In the genomic region with DNA sequence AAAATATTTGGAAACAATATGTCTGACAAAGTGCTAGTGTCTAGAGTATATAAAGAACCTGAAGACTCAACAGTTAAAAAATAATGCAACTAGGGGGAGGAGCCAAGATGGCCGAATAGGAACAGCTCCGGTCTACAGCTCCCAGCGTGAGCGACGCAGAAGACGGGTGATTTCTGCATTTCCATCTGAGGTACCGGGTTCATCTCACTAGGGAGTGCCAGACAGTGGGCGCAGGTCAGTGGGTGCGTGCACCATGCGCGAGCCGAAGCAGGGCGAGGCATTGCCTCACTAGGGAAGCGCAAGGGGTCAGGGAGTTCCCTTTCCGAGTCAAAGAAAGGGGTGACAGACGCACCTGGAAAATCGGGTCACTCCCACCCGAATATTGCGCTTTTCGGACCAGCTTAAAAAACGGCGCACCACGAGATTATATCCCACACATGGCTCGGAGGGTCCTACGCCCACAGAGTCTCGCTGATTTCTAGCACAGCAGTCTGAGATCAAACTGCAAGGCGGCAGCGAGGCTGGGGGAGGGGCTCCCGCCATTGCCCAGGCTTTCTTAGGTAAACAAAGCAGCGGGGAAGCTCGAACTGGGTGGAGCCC, we compare ENCODE assay signal across 14 cellular contexts. TPM values are rescaled to one million over a fixed set of nuclear protein-coding genes. Genes with fewer than 3 reads are reported as not detected.
"Had no signal": no experiment of that assay in that cellular context is flagged by ENCODE, and none has a peak within 500 bp of the region (broad histone marks: within the 10 kb centered on the region; RNA-seq: fewer than 3 reads in every experiment).

No MANE protein-coding gene starts in this region.

RNA-seq across cellular contexts. Expression of a gene that starts 35.1 kb away (rescaled TPM):
- total RNA-seq: activated CD4-positive, alpha-beta memory T cell treated with anti-CD3 and anti-CD28 coated beads, Interleukin-2, amount 10 ng/mL, durations not matched to agents 7 days and 5 days; activated naive CD8-positive, alpha-beta T cell treated with anti-CD3 and anti-CD28 coated beads for 36 hours; activated T-cell treated with anti-CD3 and anti-CD28 coated beads, Interleukin-2, amount 50 U/mL, for 72 hours; dermis microvascular lymphatic vessel endothelial cell; mononuclear cell; naive thymus-derived CD4-positive, alpha-beta T cell; osteoblast had no signal
- polyA plus RNA-seq: naive thymus-derived CD4-positive, alpha-beta T cell; sigmoid colon had no signal

RNA-seq across cellular contexts. Expression of a gene that starts 38.6 kb away (rescaled TPM):
- total RNA-seq: activated CD4-positive, alpha-beta memory T cell treated with anti-CD3 and anti-CD28 coated beads, Interleukin-2, amount 10 ng/mL, durations not matched to agents 7 days and 5 days; activated naive CD8-positive, alpha-beta T cell treated with anti-CD3 and anti-CD28 coated beads for 36 hours; activated T-cell treated with anti-CD3 and anti-CD28 coated beads, Interleukin-2, amount 50 U/mL, for 72 hours; cerebellum; dermis microvascular lymphatic vessel endothelial cell; esophagus muscularis mucosa; left colon; lung; mononuclear cell; naive thymus-derived CD4-positive, alpha-beta T cell; osteoblast; sigmoid colon; temporal lobe; upper lobe of right lung had no signal
- polyA plus RNA-seq: lung; naive thymus-derived CD4-positive, alpha-beta T cell; sigmoid colon had no signal

RNA-seq across cellular contexts. Expression of a gene that starts 54.6 kb away (rescaled TPM):
- total RNA-seq: activated CD4-positive, alpha-beta memory T cell treated with anti-CD3 and anti-CD28 coated beads, Interleukin-2, amount 10 ng/mL, durations not matched to agents 7 days and 5 days; activated naive CD8-positive, alpha-beta T cell treated with anti-CD3 and anti-CD28 coated beads for 36 hours; activated T-cell treated with anti-CD3 and anti-CD28 coated beads, Interleukin-2, amount 50 U/mL, for 72 hours; cerebellum; dermis microvascular lymphatic vessel endothelial cell; left colon; lung; mononuclear cell; naive thymus-derived CD4-positive, alpha-beta T cell; osteoblast; sigmoid colon; temporal lobe; upper lobe of right lung had no signal
- polyA plus RNA-seq: lung; naive thymus-derived CD4-positive, alpha-beta T cell had no signal
